1 cellular context compared by ENCODE assay signal in genomic region chr2:141058552-141058951, GRCh38.
TF ChIP-seq lines count a peak whose summit lies in the region.

No MANE protein-coding gene starts in this region.

TF ChIP-seq in WTC11, 78 proteins besides CTCF, POLR2A, EP300 and RAD21 (continued from another document):
- no peak for TF ChIP-seq IRF1 (CRISPR knock-in tag; IDR thresholded peaks at IDR 0.05)
- TF ChIP-seq, protein P1, sequence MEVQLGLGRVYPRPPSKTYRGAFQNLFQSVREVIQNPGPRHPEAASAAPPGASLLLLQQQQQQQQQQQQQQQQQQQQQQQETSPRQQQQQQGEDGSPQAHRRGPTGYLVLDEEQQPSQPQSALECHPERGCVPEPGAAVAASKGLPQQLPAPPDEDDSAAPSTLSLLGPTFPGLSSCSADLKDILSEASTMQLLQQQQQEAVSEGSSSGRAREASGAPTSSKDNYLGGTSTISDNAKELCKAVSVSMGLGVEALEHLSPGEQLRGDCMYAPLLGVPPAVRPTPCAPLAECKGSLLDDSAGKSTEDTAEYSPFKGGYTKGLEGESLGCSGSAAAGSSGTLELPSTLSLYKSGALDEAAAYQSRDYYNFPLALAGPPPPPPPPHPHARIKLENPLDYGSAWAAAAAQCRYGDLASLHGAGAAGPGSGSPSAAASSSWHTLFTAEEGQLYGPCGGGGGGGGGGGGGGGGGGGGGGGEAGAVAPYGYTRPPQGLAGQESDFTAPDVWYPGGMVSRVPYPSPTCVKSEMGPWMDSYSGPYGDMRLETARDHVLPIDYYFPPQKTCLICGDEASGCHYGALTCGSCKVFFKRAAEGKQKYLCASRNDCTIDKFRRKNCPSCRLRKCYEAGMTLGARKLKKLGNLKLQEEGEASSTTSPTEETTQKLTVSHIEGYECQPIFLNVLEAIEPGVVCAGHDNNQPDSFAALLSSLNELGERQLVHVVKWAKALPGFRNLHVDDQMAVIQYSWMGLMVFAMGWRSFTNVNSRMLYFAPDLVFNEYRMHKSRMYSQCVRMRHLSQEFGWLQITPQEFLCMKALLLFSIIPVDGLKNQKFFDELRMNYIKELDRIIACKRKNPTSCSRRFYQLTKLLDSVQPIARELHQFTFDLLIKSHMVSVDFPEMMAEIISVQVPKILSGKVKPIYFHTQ (CRISPR knock-in tag; IDR thresholded peaks at IDR 0.05), result no peak
